In the genomic region with DNA sequence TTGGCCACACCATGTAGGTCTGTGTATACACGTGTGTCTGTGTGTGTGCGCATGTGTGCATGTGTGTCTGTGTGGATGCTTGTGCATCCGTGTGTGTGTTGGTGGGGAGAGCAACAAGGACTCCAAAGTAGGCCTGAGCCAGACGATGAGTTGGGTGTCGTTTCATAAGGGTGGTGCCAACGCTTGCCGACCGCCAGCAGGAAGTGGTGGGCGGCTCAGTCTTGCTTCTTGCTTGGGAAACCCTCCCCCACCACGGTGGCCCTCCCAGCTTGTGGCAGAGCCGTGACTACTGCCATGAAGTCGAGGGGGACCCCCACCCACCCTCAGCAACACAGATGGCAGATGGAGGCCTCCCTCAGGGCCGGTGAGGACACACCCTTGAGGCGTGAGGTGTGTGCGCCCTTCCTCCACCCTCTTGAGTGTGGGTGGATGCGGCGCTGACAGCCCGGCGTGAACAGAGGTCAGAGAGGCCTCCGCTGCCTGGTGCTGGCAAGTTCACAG, we compare ENCODE assay signal across 9 cellular contexts. TPM values are rescaled to one million over a fixed set of nuclear protein-coding genes. Genes with fewer than 3 reads are reported as not detected.
DNase-seq lines count a peak whose midpoint lies in the region; ATAC-seq and TF ChIP-seq lines count a peak whose summit lies in the region.
"Had no signal": no experiment of that assay in that cellular context is flagged by ENCODE, and none has a peak within 500 bp of the region (broad histone marks: within the 10 kb centered on the region; RNA-seq: fewer than 3 reads in every experiment).

No MANE protein-coding gene starts in this region.

- H3K9me3 Mint-ChIP-seq in CD4-positive, alpha-beta memory T cell: no peaks in the 10 kb centered on the region
- H3K9me3 Mint-ChIP-seq in activated naive CD4-positive, alpha-beta T cell treated with anti-CD3 and anti-CD28 coated beads, Interleukin-2, amount 50 U/mL, for 72 hours: no peaks in the 10 kb centered on the region

- peak overlapping the region; percentile 72 for H3K27ac ChIP-seq in CD4-positive, alpha-beta memory T cell (ENCODE audit: low read depth, low read length)

- peak; percentile 85 to 95 (median 88) for DNase-seq in CD4-positive, alpha-beta memory T cell
- DNase-seq in activated CD4-positive, alpha-beta T cell treated with anti-CD3 and anti-CD28 coated beads for 24 hours (ENCODE audit: low read depth in 2 of 2): peak; percentile 63 to 69
- DNase-seq in activated naive CD4-positive, alpha-beta T cell treated with anti-CD3 and anti-CD28 coated beads, Interleukin-2, amount 50 U/mL, for 72 hours (ENCODE audit: low spot score in 2 of 2): peak; percentile 64 to 78
- peak; percentile 81 for DNase-seq in stimulated activated CD4-positive, alpha-beta T cell treated with anti-CD3 and anti-CD28 coated beads, Interleukin-2, amount 100 ng/mL, for 4 hours (ENCODE audit: low read depth)
- DNase-seq in OCI-M1 (lab: John Stamatoyannopoulos, UW) (no peak), GM13976 (ENCODE audit: low spot score) (no peak), hepatic stellate cell (ENCODE audit: low spot score) (no peak)
- DNase-seq: dermis blood vessel endothelial cell had no signal

- in situ Hi-C loops in GM13976 (cut with MboI; ENCODE audit: low sequenced_read_pairs, unreplicated experiment): no loop called here

- H3K36me3 ChIP-seq in CD4-positive, alpha-beta memory T cell (ENCODE audit: insufficient read depth, low read length): peaks cover 6% of the 10 kb centered on the region

- H3K27me3 Mint-ChIP-seq in CD4-positive, alpha-beta memory T cell: no peaks in the 10 kb centered on the region

- no peak for TF ChIP-seq CTCF in GM13976 (IDR thresholded peaks at IDR 0.05; ENCODE audit: borderline replicate concordance, control extremely low read depth, extremely low read depth, insufficient read depth, missing control alignments)

- H3K4me3 Mint-ChIP-seq in CD4-positive, alpha-beta memory T cell: peak overlapping the region; percentile 8 to 83 (median 75)

- intact Hi-C loops in CD4-positive, alpha-beta memory T cell (cut with micrococcal nuclease): loop anchor here (1.0 to 10.0 kb wide), 3 partner anchors 17 to 169 kb away; a partner anchor contains a TSS

- H3K4me1 ChIP-seq in CD4-positive, alpha-beta memory T cell (ENCODE audit: insufficient read depth, low read length): peaks cover 53% of the 10 kb centered on the region

- H3K27me3 ChIP-seq in CD4-positive, alpha-beta memory T cell (ENCODE audit: insufficient read depth, low read length): no peaks in the 10 kb centered on the region

- CTCF ChIA-PET in CD4-positive, alpha-beta memory T cell (lab: Charles Lee; ENCODE audit: partially characterized antibody): interaction anchor here (0.6 to 13.6 kb wide), 8 partner anchors 9 to 239 kb away, joined by 3 to 321 read pairs (median 6); a partner anchor contains a TSS

- POLR2A ChIA-PET in CD4-positive, alpha-beta memory T cell (lab: Charles Lee; ENCODE audit: partially characterized antibody): interaction anchor here (1.0 to 7.6 kb wide), 9 partner anchors 9 to 313 kb away, joined by 3 to 114 read pairs (median 6); a partner anchor contains a TSS

- H3K27ac Mint-ChIP-seq in CD4-positive, alpha-beta memory T cell: peak overlapping the region; percentile 91 to 99 (median 96)
- peak overlapping the region; percentile 53 to 72 for H3K27ac Mint-ChIP-seq in activated naive CD4-positive, alpha-beta T cell treated with anti-CD3 and anti-CD28 coated beads, Interleukin-2, amount 50 U/mL, for 72 hours

- H3K4me1 Mint-ChIP-seq in CD4-positive, alpha-beta memory T cell: peaks cover 47 to 70% (median 55%) of the 10 kb centered on the region in 4 donors

- no peaks in the 10 kb centered on the region for H3K9me3 ChIP-seq in CD4-positive, alpha-beta memory T cell (ENCODE audit: control insufficient read depth in 1 of 2, low read length in 2 of 2)

- peak; percentile 87 to 89 for ATAC-seq in activated naive CD4-positive, alpha-beta T cell treated with anti-CD3 and anti-CD28 coated beads, Interleukin-2, amount 50 U/mL, for 72 hours
- no peak for ATAC-seq in GM19397 (IDR thresholded peaks at IDR 0.05; ENCODE audit: unreplicated experiment)

- peak overlapping the region in 1 of 2 donors; percentile 16 for H3K4me3 ChIP-seq in CD4-positive, alpha-beta memory T cell (ENCODE audit: low read length in 2 of 2)

- peaks cover 15 to 29% of the 10 kb centered on the region in 2 donors for H3K36me3 Mint-ChIP-seq in CD4-positive, alpha-beta memory T cell
- no peaks in the 10 kb centered on the region for H3K36me3 Mint-ChIP-seq in activated naive CD4-positive, alpha-beta T cell treated with anti-CD3 and anti-CD28 coated beads, Interleukin-2, amount 50 U/mL, for 72 hours

RNA-seq across cellular contexts. Expression of a gene that starts 17.5 kb away (rescaled TPM):
- 10 to 100 TPM; 14.2 to 14.6 TPM for total RNA-seq in CD4-positive, alpha-beta memory T cell
- 10 to 100 TPM in 1 of 2 donors, 1 to 10 TPM in 1; 1.2 to 13.1 TPM for polyA plus RNA-seq in CD4-positive, alpha-beta memory T cell
- 1 to 10 TPM; 2.0 to 4.2 TPM for total RNA-seq in activated naive CD4-positive, alpha-beta T cell treated with anti-CD3 and anti-CD28 coated beads, Interleukin-2, amount 50 U/mL, for 72 hours

RNA-seq across cellular contexts. Expression of a gene that starts 53.4 kb away (rescaled TPM):
- total RNA-seq in CD4-positive, alpha-beta memory T cell: 1 to 10 TPM; 4.5 to 4.7 TPM
- polyA plus RNA-seq in CD4-positive, alpha-beta memory T cell: under 1 TPM in 1 of 2 donors, not detected in 1; 0.30 TPM
- 1 to 10 TPM; 2.3 to 5.2 TPM for total RNA-seq in activated naive CD4-positive, alpha-beta T cell treated with anti-CD3 and anti-CD28 coated beads, Interleukin-2, amount 50 U/mL, for 72 hours
- total RNA-seq: dermis blood vessel endothelial cell had no signal

Comparison
In these comparisons a context has a peak if more than half of its experiments do, and no peak if none do; other contexts are left out.
1. DNase-seq: peak in CD4-positive, alpha-beta memory T cell (5 of 5), activated CD4-positive, alpha-beta T cell treated with anti-CD3 and anti-CD28 coated beads for 24 hours (2 of 2), activated naive CD4-positive, alpha-beta T cell treated with anti-CD3 and anti-CD28 coated beads, Interleukin-2, amount 50 U/mL, for 72 hours (2 of 2) and stimulated activated CD4-positive, alpha-beta T cell treated with anti-CD3 and anti-CD28 coated beads, Interleukin-2, amount 100 ng/mL, for 4 hours (single experiment); none in OCI-M1 (single experiment), GM13976 (single experiment) and hepatic stellate cell (single experiment).